ENCODE assay signal across 24 cellular contexts in genomic region chr1:110321846-110322245, GRCh38.
"Had no signal": no experiment of that assay in that cellular context is flagged by ENCODE, and none has a peak within 500 bp of the region (broad histone marks: within the 10 kb centered on the region; RNA-seq: fewer than 3 reads in every experiment).

No MANE protein-coding gene starts in this region.

- H3K36me3 ChIP-seq: left ventricle myocardium inferior, neural progenitor cell, neutrophil, ovary, right atrium auricular region, right lobe of liver, tibial nerve, vagina had no signal

- H3K9me3 ChIP-seq: left ventricle myocardium inferior, neutrophil, ovary, right atrium auricular region, right lobe of liver, vagina had no signal

- H2AFZ ChIP-seq: neural progenitor cell had no signal

- H3K4me2 ChIP-seq: neural progenitor cell, smooth muscle cell had no signal

- H3K4me3 ChIP-seq: left ventricle myocardium inferior, lung, neural progenitor cell, ovary, right atrium auricular region, right lobe of liver, smooth muscle cell, tibial nerve, vagina had no signal

- ATAC-seq: natural killer cell; stimulated activated memory B cell treated with anti-CD40 and anti-IgM and Interleukin-4, amounts not matched to agents 10 μg/mL and 1 μg/mL and 100 μg/mL, for 72 hours; stimulated activated naive CD8-positive, alpha-beta T cell treated with anti-CD3 and anti-CD28 coated beads, Interleukin-15, amount 100 ng/mL, for 72 hours had no signal

- H3K27ac ChIP-seq: left ventricle myocardium inferior, neural progenitor cell, neutrophil, ovary, right atrium auricular region, right lobe of liver, tibial nerve, vagina had no signal

- H3K4me1 ChIP-seq: left ventricle myocardium inferior, neural progenitor cell, right atrium auricular region, right lobe of liver, tibial nerve, vagina had no signal

- H3K9ac ChIP-seq: neural progenitor cell had no signal

- H3K27me3 ChIP-seq: neural progenitor cell, neutrophil, ovary, right atrium auricular region, right lobe of liver, tibial nerve, vagina had no signal

- DNase-seq: hypothalamus; islet precursor cell; left ventricle myocardium inferior; mesendoderm; naive B cell; natural killer cell; nephron progenitor cell; occipital lobe; ovary; right lobe of liver; stimulated activated CD4-positive, alpha-beta T cell treated with anti-CD3 and anti-CD28 coated beads, Interleukin-1b, Interleukin-23, amount 100 ng/mL, for 48 hours; stimulated activated CD4-positive, alpha-beta T cell treated with anti-CD3 and anti-CD28 coated beads, Interleukin-2, amount 100 ng/mL, for 48 hours; stimulated activated CD4-positive, alpha-beta T cell treated with anti-CD3 and anti-CD28 coated beads, Interleukin-4, amount 100 ng/mL, for 4 hours; stimulated activated CD8-positive, alpha-beta memory T cell treated with anti-CD3 and anti-CD28 coated beads, Interleukin-4, amount 100 ng/mL, for 48 hours; stimulated activated naive CD4-positive, alpha-beta T cell treated with Interleukin-2 at 50 U/mL for 16 hours; stimulated activated naive CD8-positive, alpha-beta T cell treated with anti-CD3 and anti-CD28 coated beads, Interleukin-15, amount 100 ng/mL, for 72 hours had no signal
